8 cellular contexts compared by ENCODE assay signal in the genomic region with DNA sequence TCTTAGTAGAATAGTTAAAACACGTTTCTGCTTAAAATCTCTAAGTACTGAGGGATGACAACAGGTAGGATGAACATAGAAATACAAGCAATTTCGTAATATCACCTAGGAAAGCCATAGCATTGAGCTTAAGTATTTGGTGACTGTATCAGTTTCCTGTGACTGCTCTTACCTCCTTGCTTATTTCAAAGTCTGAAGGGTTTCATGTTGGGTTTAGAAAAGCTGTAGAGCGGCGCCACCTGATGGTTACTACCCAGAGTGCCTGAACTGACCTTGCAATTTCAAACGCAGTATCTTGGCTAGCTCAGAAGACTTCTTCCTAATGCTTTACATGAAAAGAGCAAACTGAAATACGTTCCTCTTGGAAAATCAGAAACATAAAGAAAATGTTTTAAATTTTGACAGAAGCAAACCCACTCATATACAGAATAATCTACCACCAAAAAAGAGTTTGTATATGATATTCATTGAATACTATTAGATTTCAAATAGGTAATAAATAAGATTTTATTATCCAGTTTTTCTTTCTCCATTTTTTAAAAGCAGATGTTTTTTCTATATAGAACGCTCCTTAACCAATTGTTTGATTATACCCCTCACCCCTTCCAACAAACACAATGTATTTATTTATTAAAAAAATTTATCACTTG.
DNase-seq lines count a peak whose midpoint lies in the region; TF ChIP-seq lines count a peak whose summit lies in the region.

No MANE protein-coding gene starts in this region.

- peak; percentile 53 for DNase-seq in ACHN
- peak; percentile 22 for DNase-seq in GM19238 (ENCODE audit: insufficient read length, low spot score)
- DNase-seq in LHCN-M2 (ENCODE audit: low read depth): peak; percentile 45
- DNase-seq in T-helper 9 cell: peak; percentile 66
- DNase-seq in astrocyte of the spinal cord (ENCODE audit: low read depth, low spot score): peak; percentile 63
- DNase-seq in immature natural killer cell: peak; percentile 64 to 72 (median 67)
- peak; percentile 83 for DNase-seq in stimulated activated CD4-positive, alpha-beta T cell treated with anti-CD3 and anti-CD28 coated beads, Interleukin-4, amount 100 ng/mL, for 24 hours
- no peak for DNase-seq in hepatic stellate cell (ENCODE audit: low spot score)

- peaks cover 16 to 46% of the 10 kb centered on the region in 2 donors for H3K4me1 Mint-ChIP-seq in immature natural killer cell

- H3K36me3 Mint-ChIP-seq in immature natural killer cell: peaks cover 0 to 15% (median 7%) of the 10 kb centered on the region in 3 donors

- no peaks in the 10 kb centered on the region for H3K9me3 Mint-ChIP-seq in immature natural killer cell

- peak overlapping the region in 4 of 6 donors; percentile 28 to 64 (median 51) for H3K27ac Mint-ChIP-seq in immature natural killer cell

- TF ChIP-seq CTCF in astrocyte of the spinal cord (IDR thresholded peaks at IDR 0.05; ENCODE audit: low read depth, low read length): peak; percentile 65

- H3K4me3 ChIP-seq in astrocyte of the spinal cord (ENCODE audit: low read depth, low read length): no peak overlapping the region

- H3K27me3 Mint-ChIP-seq in immature natural killer cell (ENCODE audit: low read depth in 3 of 3): no peaks in the 10 kb centered on the region

- H3K4me3 Mint-ChIP-seq in immature natural killer cell: no peak overlapping the region

- in situ Hi-C loops in ACHN (cut with HindIII; ENCODE audit: low pct_ligation_motif_present, low pct_unique_long_range_greater_than_20kb, low sequenced_read_pairs): no loop called here
- in situ Hi-C loops in astrocyte of the spinal cord (cut with HindIII; ENCODE audit: low sequenced_read_pairs): no loop called here
